11 cellular contexts compared by ENCODE assay signal in genomic region chr12:26935636-26936378, GRCh38. TPM values are rescaled to one million over a fixed set of nuclear protein-coding genes. Genes with fewer than 3 reads are reported as not detected.
DNase-seq lines count a peak whose midpoint lies in the region; ATAC-seq, FAIRE-seq and TF ChIP-seq lines count a peak whose summit lies in the region.
"Had no signal": no experiment of that assay in that cellular context is flagged by ENCODE, and none has a peak within 500 bp of the region (broad histone marks: within the 10 kb centered on the region; RNA-seq: fewer than 3 reads in every experiment).

No MANE protein-coding gene starts in this region.

- no peak for ATAC-seq in stimulated activated naive B cell treated with anti-CD40 and anti-IgM and Interleukin-4, amounts not matched to agents 10 μg/mL and 1 μg/mL and 100 μg/mL, for 72 hours (replicated peaks)
- ATAC-seq in HG03175 (IDR thresholded peaks at IDR 0.05; ENCODE audit: unreplicated experiment), result no peak

- H3K4me1 ChIP-seq in endothelial cell of umbilical vein (ENCODE audit: control insufficient read depth, extremely low read depth, insufficient read depth, low read length), result peaks cover 33% of the 10 kb centered on the region
- peaks cover 40% of the 10 kb centered on the region for H3K4me1 ChIP-seq in vagina

- peaks cover 68% of the 10 kb centered on the region for H3K79me2 ChIP-seq in endothelial cell of umbilical vein (ENCODE audit: control insufficient read depth, insufficient read depth, low read length)

- H3K27me3 ChIP-seq in endothelial cell of umbilical vein (ENCODE audit: control insufficient read depth in 2 of 2, insufficient read depth in 2 of 2, low read length in 2 of 2) (no peaks in the 10 kb centered on the region), vagina (no peaks in the 10 kb centered on the region)

- intact Hi-C loops in endothelial cell of umbilical vein (cut with micrococcal nuclease), result loop anchor here (5.0 to 10.0 kb wide), 2 partner anchors 359 to 766 kb away; no protein-coding TSS in a partner anchor
- intact Hi-C loops in vagina (cut with DNase I), result no loop called here

- no TSS peak for BruUV-seq in endothelial cell of umbilical vein (replicated peaks; lab: Mats Ljungman, UMichigan)

- H3K4me3 Mint-ChIP-seq in activated CD4-positive, alpha-beta T cell treated with anti-CD3 and anti-CD28 coated beads, Interleukin-2, amount 10 ng/mL, durations not matched to agents 7 days and 5 days, result peak overlapping the region; percentile 96
- H3K4me3 Mint-ChIP-seq in stimulated activated naive B cell treated with anti-CD40 and anti-IgM and Interleukin-4, amounts not matched to agents 10 μg/mL and 1 μg/mL and 100 μg/mL, for 72 hours, result peak overlapping the region; percentile 33 to 45

- H3K4me2 ChIP-seq in endothelial cell of umbilical vein (ENCODE audit: insufficient read depth, low read length), result peak overlapping the region; percentile 96

- DNase-seq in activated CD4-positive, alpha-beta T cell treated with anti-CD3 and anti-CD28 coated beads, Interleukin-2, amount 10 ng/mL, durations not matched to agents 7 days and 5 days, result peak; percentile 21
- no peak for DNase-seq in activated CD4-positive, alpha-beta T cell treated with anti-CD3 and anti-CD28 coated beads for 1 hour
- no peak for DNase-seq in SK-N-MC (ENCODE audit: low read depth, low spot score)
- DNase-seq in endothelial cell of umbilical vein (ENCODE audit: low read depth, low spot score), result peak; percentile 9
- DNase-seq in stimulated activated naive B cell treated with anti-CD40 and anti-IgM and Interleukin-4, amounts not matched to agents 10 μg/mL and 1 μg/mL and 100 μg/mL, for 72 hours, result no peak
- DNase-seq in vagina (ENCODE audit: extremely low spot score in 2 of 2), result no peak
- DNase-seq in superior temporal gyrus (ENCODE audit: extremely low spot score), result no peak
- DNase-seq: left ventricle myocardium inferior had no signal

- POLR2A ChIA-PET in activated CD4-positive, alpha-beta T cell treated with anti-CD3 and anti-CD28 coated beads, Interleukin-2, amount 10 ng/mL, durations not matched to agents 7 days and 5 days (lab: Charles Lee), result no interaction called here
- POLR2A ChIA-PET in endothelial cell of umbilical vein (lab: Charles Lee), result no interaction called here

- dilution Hi-C loops in endothelial cell of umbilical vein (cut with MboI; ENCODE audit: extremely low pct_ligation_motif_present, low sequenced_read_pairs), result no loop called here

- no peak overlapping the region for H2AFZ ChIP-seq in endothelial cell of umbilical vein (ENCODE audit: low read depth, low read length)

- no peak for TF ChIP-seq POLR2A in endothelial cell of umbilical vein (IDR thresholded peaks at IDR 0.05; ENCODE audit: low read depth, low read length)
- no peak for TF ChIP-seq POLR2A in vagina (IDR thresholded peaks at IDR 0.05)

- H3K9ac ChIP-seq in SK-N-MC (ENCODE audit: insufficient read length), result peak overlapping the region; percentile 95
- H3K9ac ChIP-seq in endothelial cell of umbilical vein (replicated peaks; ENCODE audit: extremely low read depth, insufficient read depth, low read length), result peak overlapping the region; percentile 13

- no peak for FAIRE-seq in endothelial cell of umbilical vein (lab: Jason Lieb, UNC)
- FAIRE-seq: endometrium, GM18507 had no signal

- H3K4me1 Mint-ChIP-seq in activated CD4-positive, alpha-beta T cell treated with anti-CD3 and anti-CD28 coated beads, Interleukin-2, amount 10 ng/mL, durations not matched to agents 7 days and 5 days, result peaks cover 53% of the 10 kb centered on the region
- peaks cover 23 to 60% of the 10 kb centered on the region in 2 donors for H3K4me1 Mint-ChIP-seq in stimulated activated naive B cell treated with anti-CD40 and anti-IgM and Interleukin-4, amounts not matched to agents 10 μg/mL and 1 μg/mL and 100 μg/mL, for 72 hours

- TF ChIP-seq CTCF in endothelial cell of umbilical vein (IDR thresholded peaks at IDR 0.05; ENCODE audit: extremely low read depth in 1 of 2, insufficient read depth in 1 of 2, low read depth in 1 of 2, low read length in 2 of 2) (no peak), vagina (IDR thresholded peaks at IDR 0.05) (no peak)

- H3K36me3 ChIP-seq in SK-N-MC (ENCODE audit: insufficient read depth, low read length), result peaks cover 24% of the 10 kb centered on the region
- peaks cover 2 to 4% of the 10 kb centered on the region in 2 experiments for H3K36me3 ChIP-seq in endothelial cell of umbilical vein (ENCODE audit: control insufficient read depth in 2 of 2, extremely low read depth in 1 of 2, insufficient read depth in 2 of 2, low read length in 2 of 2)
- H3K36me3 ChIP-seq in vagina, result no peaks in the 10 kb centered on the region

- H3K27me3 Mint-ChIP-seq in activated CD4-positive, alpha-beta T cell treated with anti-CD3 and anti-CD28 coated beads, Interleukin-2, amount 10 ng/mL, durations not matched to agents 7 days and 5 days, result no peaks in the 10 kb centered on the region
- H3K27me3 Mint-ChIP-seq in stimulated activated naive B cell treated with anti-CD40 and anti-IgM and Interleukin-4, amounts not matched to agents 10 μg/mL and 1 μg/mL and 100 μg/mL, for 72 hours, result no peaks in the 10 kb centered on the region

- no peaks in the 10 kb centered on the region for H4K20me1 ChIP-seq in endothelial cell of umbilical vein (replicated peaks; ENCODE audit: control insufficient read depth, extremely low read depth, insufficient read depth, low read length)

- H3K27ac Mint-ChIP-seq in activated CD4-positive, alpha-beta T cell treated with anti-CD3 and anti-CD28 coated beads, Interleukin-2, amount 10 ng/mL, durations not matched to agents 7 days and 5 days, result peak overlapping the region; percentile 96
- H3K27ac Mint-ChIP-seq in stimulated activated naive B cell treated with anti-CD40 and anti-IgM and Interleukin-4, amounts not matched to agents 10 μg/mL and 1 μg/mL and 100 μg/mL, for 72 hours, result no peak overlapping the region

- peaks cover 49% of the 10 kb centered on the region for H3K36me3 Mint-ChIP-seq in activated CD4-positive, alpha-beta T cell treated with anti-CD3 and anti-CD28 coated beads, Interleukin-2, amount 10 ng/mL, durations not matched to agents 7 days and 5 days (ENCODE audit: low read depth)
- H3K36me3 Mint-ChIP-seq in stimulated activated naive B cell treated with anti-CD40 and anti-IgM and Interleukin-4, amounts not matched to agents 10 μg/mL and 1 μg/mL and 100 μg/mL, for 72 hours, result peaks cover 26 to 31% of the 10 kb centered on the region in 2 donors

- no peaks in the 10 kb centered on the region for H3K9me1 ChIP-seq in endothelial cell of umbilical vein (replicated peaks; ENCODE audit: control insufficient read depth, extremely low read depth, insufficient read depth, low read length)

- H3K27ac ChIP-seq in SK-N-MC (no peak overlapping the region), endothelial cell of umbilical vein (ENCODE audit: insufficient read depth, low read depth, low read length) (no peak overlapping the region), vagina (no peak overlapping the region)
- H3K27ac ChIP-seq: left ventricle myocardium inferior had no signal

- H3K9me3 Mint-ChIP-seq in activated CD4-positive, alpha-beta T cell treated with anti-CD3 and anti-CD28 coated beads, Interleukin-2, amount 10 ng/mL, durations not matched to agents 7 days and 5 days, result no peaks in the 10 kb centered on the region
- no peaks in the 10 kb centered on the region for H3K9me3 Mint-ChIP-seq in stimulated activated naive B cell treated with anti-CD40 and anti-IgM and Interleukin-4, amounts not matched to agents 10 μg/mL and 1 μg/mL and 100 μg/mL, for 72 hours

- CTCF ChIA-PET in activated CD4-positive, alpha-beta T cell treated with anti-CD3 and anti-CD28 coated beads, Interleukin-2, amount 10 ng/mL, durations not matched to agents 7 days and 5 days (lab: Charles Lee), result interaction anchor here (0.6 to 2.0 kb wide), 5 partner anchors 50 to 492 kb away, joined by 3 to 7 read pairs (median 3); partner anchors contain the start of gene TM7SF3
- CTCF ChIA-PET in endothelial cell of umbilical vein (lab: Charles Lee), result interaction anchor here (0.9 to 1.0 kb wide), 2 partner anchors 51 to 78 kb away, joined by 3 to 4 read pairs; partner anchors contain the start of gene TM7SF3

- H3K4me3 ChIP-seq in SK-N-MC, result peak overlapping the region; percentile 91
- H3K4me3 ChIP-seq in endothelial cell of umbilical vein (replicated peaks in 1 of 3; ENCODE audit: insufficient read depth in 1 of 3, low read depth in 1 of 3, low read length in 3 of 3), result peak overlapping the region in 1 of 3 experiments; percentile 94
- no peak overlapping the region for H3K4me3 ChIP-seq in vagina

- H3K9me3 ChIP-seq in SK-N-MC (ENCODE audit: low read depth, low read length) (no peaks in the 10 kb centered on the region), endothelial cell of umbilical vein (replicated peaks; ENCODE audit: control insufficient read depth, insufficient read depth, low read length) (no peaks in the 10 kb centered on the region), vagina (no peaks in the 10 kb centered on the region)
- H3K9me3 ChIP-seq: left ventricle myocardium inferior had no signal

TF ChIP-seq in endothelial cell of umbilical vein, 7 proteins besides CTCF, POLR2A, EP300 and RAD21 (continues in another document):
- TF ChIP-seq EZH2 (IDR thresholded peaks at IDR 0.05; ENCODE audit: borderline replicate concordance, low read depth, low read length, severe bottlenecking), result no peak

RNA-seq across cellular contexts. Expression of gene INTS13, which starts 2.0 kb away (rescaled TPM):
- 10 to 100 TPM; 46.6 to 47.7 TPM for total RNA-seq in activated CD4-positive, alpha-beta T cell treated with anti-CD3 and anti-CD28 coated beads, Interleukin-2, amount 10 ng/mL, durations not matched to agents 7 days and 5 days
- total RNA-seq in endothelial cell of umbilical vein, result 25.5 and 35.9 TPM in 2 replicates
- 6.1 and 8.7 TPM in 2 replicates for polyA plus RNA-seq in endothelial cell of umbilical vein
- polyA plus RNA-seq in endothelial cell of umbilical vein (2011; cell fraction: cytosol; rRNA removed), result 15.5 and 17.7 TPM in 2 replicates
- polyA plus RNA-seq in endothelial cell of umbilical vein (2011; cell fraction: nucleus; rRNA removed), result 13.8 and 21.8 TPM in 2 replicates
- polyA plus RNA-seq in endothelial cell of umbilical vein (2012), result 28.0 and 53.0 TPM in 2 replicates
- 14.1 and 24.5 TPM in 2 replicates for polyA minus RNA-seq in endothelial cell of umbilical vein
- polyA minus RNA-seq in endothelial cell of umbilical vein (2011; cell fraction: cytosol; rRNA and poly(A)+ RNA removed), result 70.4 TPM
- polyA minus RNA-seq in endothelial cell of umbilical vein (2011; cell fraction: nucleus; rRNA and poly(A)+ RNA removed), result 18.6 and 36.6 TPM in 2 replicates
- total RNA-seq in vagina, result 26.0 TPM

RNA-seq across cellular contexts. Expression of gene FGFR1OP2, which starts 2.5 kb away (rescaled TPM):
- 10 to 100 TPM; 79.5 to 84.8 TPM for total RNA-seq in activated CD4-positive, alpha-beta T cell treated with anti-CD3 and anti-CD28 coated beads, Interleukin-2, amount 10 ng/mL, durations not matched to agents 7 days and 5 days
- total RNA-seq in endothelial cell of umbilical vein, result 47.3 and 49.3 TPM in 2 replicates
- polyA plus RNA-seq in endothelial cell of umbilical vein, result 17.0 and 22.7 TPM in 2 replicates
- 26.9 and 28.7 TPM in 2 replicates for polyA plus RNA-seq in endothelial cell of umbilical vein (2011; cell fraction: cytosol; rRNA removed)
- 24.4 and 36.9 TPM in 2 replicates for polyA plus RNA-seq in endothelial cell of umbilical vein (2011; cell fraction: nucleus; rRNA removed)
- 49.4 and 57.1 TPM in 2 replicates for polyA plus RNA-seq in endothelial cell of umbilical vein (2012)
- 20.4 and 27.1 TPM in 2 replicates for polyA minus RNA-seq in endothelial cell of umbilical vein
- polyA minus RNA-seq in endothelial cell of umbilical vein (2011; cell fraction: cytosol; rRNA and poly(A)+ RNA removed), result 19.2 TPM
- 21.4 and 22.9 TPM in 2 replicates for polyA minus RNA-seq in endothelial cell of umbilical vein (2011; cell fraction: nucleus; rRNA and poly(A)+ RNA removed)
- total RNA-seq in vagina, result 75.4 TPM

Comparison
In these comparisons a context has a peak if more than half of its experiments do, and no peak if none do; other contexts are left out.
1. DNase-seq: peak in activated CD4-positive, alpha-beta T cell treated with anti-CD3 and anti-CD28 coated beads, Interleukin-2, amount 10 ng/mL, durations not matched to agents 7 days and 5 days (single experiment) and endothelial cell of umbilical vein (single experiment); none in activated CD4-positive, alpha-beta T cell treated with anti-CD3 and anti-CD28 coated beads for 1 hour (single experiment), SK-N-MC (single experiment), stimulated activated naive B cell treated with anti-CD40 and anti-IgM and Interleukin-4, amounts not matched to agents 10 μg/mL and 1 μg/mL and 100 μg/mL, for 72 hours (single experiment), vagina (0 of 2) and superior temporal gyrus (single experiment).